In the genomic region with DNA sequence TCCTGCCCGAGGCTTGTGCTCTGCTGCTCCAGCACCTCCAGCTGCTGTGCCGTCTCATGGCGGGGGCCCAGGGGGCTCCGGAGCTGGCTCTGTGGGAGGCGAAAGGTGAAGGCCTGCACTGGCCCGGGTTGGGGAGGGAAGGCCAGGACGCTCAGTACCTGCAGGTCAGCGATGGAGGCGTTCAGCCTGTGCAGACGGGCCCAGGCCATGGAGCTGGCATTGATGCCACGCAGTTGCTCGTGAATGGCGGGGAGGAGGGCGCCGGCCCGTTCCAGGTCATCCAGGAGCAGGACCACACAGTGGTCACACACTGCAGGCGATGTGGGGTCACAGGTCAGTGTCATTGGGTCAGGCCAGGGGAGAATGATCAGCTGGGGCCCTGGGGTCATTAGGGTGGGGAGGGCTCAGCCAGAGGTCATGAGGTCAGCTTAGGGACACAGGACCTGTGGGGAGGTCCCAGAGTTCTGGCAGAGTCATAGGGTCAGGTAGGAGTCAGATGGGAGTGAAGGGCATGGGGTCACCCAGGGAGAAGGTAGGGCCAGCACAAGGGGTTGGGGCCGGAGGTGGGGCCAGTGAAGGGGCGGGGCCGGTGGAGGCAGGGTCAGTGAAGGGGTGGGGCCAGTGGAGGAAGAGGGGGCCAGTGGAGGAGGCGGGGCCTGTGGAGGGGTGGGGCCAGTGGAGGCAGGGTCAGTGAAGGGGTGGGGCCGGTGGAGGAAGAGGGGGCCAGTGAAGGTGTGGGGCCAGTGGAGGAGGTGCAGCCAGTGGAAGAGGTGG, we compare ENCODE assay signal across 11 cellular contexts. TPM values are rescaled to one million over a fixed set of nuclear protein-coding genes. Genes with fewer than 3 reads are reported as not detected.
DNase-seq lines count a peak whose midpoint lies in the region; ATAC-seq and TF ChIP-seq lines count a peak whose summit lies in the region.
"Had no signal": no experiment of that assay in that cellular context is flagged by ENCODE, and none has a peak within 500 bp of the region (broad histone marks: within the 10 kb centered on the region; RNA-seq: fewer than 3 reads in every experiment).

No MANE protein-coding gene starts in this region.

- H3K4me1 ChIP-seq in esophagus squamous epithelium (peaks cover 27 to 73% (median 30%) of the 10 kb centered on the region in 3 donors), sigmoid colon (no peaks in the 10 kb centered on the region)
- H3K4me1 ChIP-seq: stomach had no signal

- 69 to 83% methylated on average over 1 to 5 of the region's 22 CpGs for WGBS in esophagus squamous epithelium, 2 donors
- WGBS in sigmoid colon, 2 donors: 87 to 94% methylated on average over 22 of the region's 22 CpGs

- no peaks in the 10 kb centered on the region for H3K36me3 Mint-ChIP-seq in activated naive CD4-positive, alpha-beta T cell treated with anti-CD3 and anti-CD28 coated beads for 36 hours (ENCODE audit: low read depth)
- H3K36me3 Mint-ChIP-seq in activated naive CD4-positive, alpha-beta T cell treated with anti-CD3 and anti-CD28 coated beads, Interleukin-2, amount 10 ng/mL, durations not matched to agents 7 days and 5 days: no peaks in the 10 kb centered on the region

- ATAC-seq in GM21381 (IDR thresholded peaks at IDR 0.05; ENCODE audit: unreplicated experiment) (no peak), GM21526 (IDR thresholded peaks at IDR 0.05; ENCODE audit: low FRiP score, unreplicated experiment) (no peak)

- TF ChIP-seq CTCF in esophagus squamous epithelium (IDR thresholded peaks at IDR 0.05): no peak
- no peak for TF ChIP-seq CTCF in sigmoid colon (IDR thresholded peaks at IDR 0.05)

- no peaks in the 10 kb centered on the region for H3K27me3 Mint-ChIP-seq in activated naive CD4-positive, alpha-beta T cell treated with anti-CD3 and anti-CD28 coated beads for 36 hours (ENCODE audit: low read depth)
- no peaks in the 10 kb centered on the region for H3K27me3 Mint-ChIP-seq in activated naive CD4-positive, alpha-beta T cell treated with anti-CD3 and anti-CD28 coated beads, Interleukin-2, amount 10 ng/mL, durations not matched to agents 7 days and 5 days

- peak; percentile 9 for DNase-seq in activated naive CD4-positive, alpha-beta T cell treated with anti-CD3 and anti-CD28 coated beads for 36 hours
- no peak for DNase-seq in activated naive CD4-positive, alpha-beta T cell treated with anti-CD3 and anti-CD28 coated beads, Interleukin-2, amount 10 ng/mL, durations not matched to agents 7 days and 5 days
- DNase-seq in RPMI8226 (peak; percentile 35), esophagus squamous epithelium (lab: John Stamatoyannopoulos, UW) (no peak), sigmoid colon (no peak), GF-D8 (lab: John Stamatoyannopoulos, UW) (no peak)
- DNase-seq: brain microvascular endothelial cell, islet precursor cell, stomach had no signal

- no peak overlapping the region for H3K4me3 ChIP-seq in esophagus squamous epithelium
- no peak overlapping the region for H3K4me3 ChIP-seq in sigmoid colon
- H3K4me3 ChIP-seq: stomach had no signal

- H3K4me1 Mint-ChIP-seq in activated naive CD4-positive, alpha-beta T cell treated with anti-CD3 and anti-CD28 coated beads for 36 hours (ENCODE audit: low read depth): no peaks in the 10 kb centered on the region
- no peaks in the 10 kb centered on the region for H3K4me1 Mint-ChIP-seq in activated naive CD4-positive, alpha-beta T cell treated with anti-CD3 and anti-CD28 coated beads, Interleukin-2, amount 10 ng/mL, durations not matched to agents 7 days and 5 days

- CTCF ChIA-PET in activated naive CD4-positive, alpha-beta T cell treated with anti-CD3 and anti-CD28 coated beads for 36 hours (lab: Charles Lee): no interaction called here
- CTCF ChIA-PET in activated naive CD4-positive, alpha-beta T cell treated with anti-CD3 and anti-CD28 coated beads, Interleukin-2, amount 10 ng/mL, durations not matched to agents 7 days and 5 days (lab: Charles Lee): no interaction called here

- intact Hi-C loops in activated naive CD4-positive, alpha-beta T cell treated with anti-CD3 and anti-CD28 coated beads for 36 hours (cut with micrococcal nuclease): no loop called here
- intact Hi-C loops in esophagus squamous epithelium (cut with DNase I) (no loop called here), sigmoid colon (cut with DNase I) (no loop called here)

- peaks cover 21 to 91% (median 52%) of the 10 kb centered on the region in 3 donors for H3K36me3 ChIP-seq in esophagus squamous epithelium
- peaks cover 61 to 89% (median 76%) of the 10 kb centered on the region in 4 donors for H3K36me3 ChIP-seq in sigmoid colon

- no peak for TF ChIP-seq EP300 in sigmoid colon (IDR thresholded peaks at IDR 0.05)

- H3K9me3 ChIP-seq in esophagus squamous epithelium (no peaks in the 10 kb centered on the region), sigmoid colon (no peaks in the 10 kb centered on the region)
- H3K9me3 ChIP-seq: stomach had no signal

- H3K27me3 ChIP-seq in esophagus squamous epithelium (no peaks in the 10 kb centered on the region), sigmoid colon (no peaks in the 10 kb centered on the region)
- H3K27me3 ChIP-seq: brain microvascular endothelial cell, stomach had no signal

- H3K4me3 Mint-ChIP-seq in activated naive CD4-positive, alpha-beta T cell treated with anti-CD3 and anti-CD28 coated beads for 36 hours: no peak overlapping the region
- no peak overlapping the region for H3K4me3 Mint-ChIP-seq in activated naive CD4-positive, alpha-beta T cell treated with anti-CD3 and anti-CD28 coated beads, Interleukin-2, amount 10 ng/mL, durations not matched to agents 7 days and 5 days

- no peaks in the 10 kb centered on the region for H3K9me3 Mint-ChIP-seq in activated naive CD4-positive, alpha-beta T cell treated with anti-CD3 and anti-CD28 coated beads for 36 hours
- peaks cover 2% of the 10 kb centered on the region for H3K9me3 Mint-ChIP-seq in activated naive CD4-positive, alpha-beta T cell treated with anti-CD3 and anti-CD28 coated beads, Interleukin-2, amount 10 ng/mL, durations not matched to agents 7 days and 5 days

- H3K27ac ChIP-seq in esophagus squamous epithelium (peak overlapping the region; percentile 18 to 74 (median 52)), sigmoid colon (peak overlapping the region; percentile 1 to 71 (median 62))
- H3K27ac ChIP-seq: brain microvascular endothelial cell had no signal

- TF ChIP-seq POLR2A in esophagus squamous epithelium (IDR thresholded peaks at IDR 0.05) (no peak), sigmoid colon (IDR thresholded peaks at IDR 0.05) (no peak)

- no peak overlapping the region for H3K27ac Mint-ChIP-seq in activated naive CD4-positive, alpha-beta T cell treated with anti-CD3 and anti-CD28 coated beads for 36 hours
- no peak overlapping the region for H3K27ac Mint-ChIP-seq in activated naive CD4-positive, alpha-beta T cell treated with anti-CD3 and anti-CD28 coated beads, Interleukin-2, amount 10 ng/mL, durations not matched to agents 7 days and 5 days

RNA-seq across cellular contexts. Expression of a gene that starts 18.0 kb away (rescaled TPM):
- total RNA-seq in activated naive CD4-positive, alpha-beta T cell treated with anti-CD3 and anti-CD28 coated beads for 36 hours: 10 to 100 TPM; 77.4 to 81.5 TPM
- 100 to 1,000 TPM; 126 to 173 (median 133) TPM for total RNA-seq in esophagus squamous epithelium
- 100 to 1,000 TPM; 100 to 130 (median 119) TPM for total RNA-seq in sigmoid colon
- polyA plus RNA-seq in sigmoid colon: 100 to 1,000 TPM in 1 of 3 donors, 10 to 100 TPM in 2; 61.3 to 102 (median 77.7) TPM

RNA-seq across cellular contexts. Expression of a gene that starts 46.3 kb away (rescaled TPM):
- total RNA-seq in activated naive CD4-positive, alpha-beta T cell treated with anti-CD3 and anti-CD28 coated beads for 36 hours: 1 to 10 TPM in 1 of 2 experiments, under 1 TPM in 1; 0.81 to 1.5 TPM
- total RNA-seq in esophagus squamous epithelium (100 to 1,000 TPM in 2 of 4 donors, 10 to 100 TPM in 2; 60.4 to 127 (median 98.9) TPM), sigmoid colon (100 to 1,000 TPM in 3 of 4 donors, 10 to 100 TPM in 1; 53.5 to 409 (median 134) TPM)
- 10 to 100 TPM in 1 of 3 donors, 1 to 10 TPM in 2; 1.8 to 56.5 (median 3.2) TPM for polyA plus RNA-seq in sigmoid colon

Comparison
In these comparisons a context has a peak if more than half of its experiments do, and no peak if none do; other contexts are left out.
1. DNase-seq: peak in activated naive CD4-positive, alpha-beta T cell treated with anti-CD3 and anti-CD28 coated beads for 36 hours (single experiment) and RPMI8226 (single experiment); none in activated naive CD4-positive, alpha-beta T cell treated with anti-CD3 and anti-CD28 coated beads, Interleukin-2, amount 10 ng/mL, durations not matched to agents 7 days and 5 days (single experiment), esophagus squamous epithelium (single experiment), sigmoid colon (single experiment) and GF-D8 (single experiment).
2. RNA of a gene that starts 46.3 kb away (total RNA-seq): 53.5 to 409 TPM in sigmoid colon and 60.4 to 127 TPM in esophagus squamous epithelium; 0.81 to 1.5 TPM in activated naive CD4-positive, alpha-beta T cell treated with anti-CD3 and anti-CD28 coated beads for 36 hours; every median in the first group is over 10 times any median in the second.